ENCODE assay signal across 1 cellular context in the genomic region with DNA sequence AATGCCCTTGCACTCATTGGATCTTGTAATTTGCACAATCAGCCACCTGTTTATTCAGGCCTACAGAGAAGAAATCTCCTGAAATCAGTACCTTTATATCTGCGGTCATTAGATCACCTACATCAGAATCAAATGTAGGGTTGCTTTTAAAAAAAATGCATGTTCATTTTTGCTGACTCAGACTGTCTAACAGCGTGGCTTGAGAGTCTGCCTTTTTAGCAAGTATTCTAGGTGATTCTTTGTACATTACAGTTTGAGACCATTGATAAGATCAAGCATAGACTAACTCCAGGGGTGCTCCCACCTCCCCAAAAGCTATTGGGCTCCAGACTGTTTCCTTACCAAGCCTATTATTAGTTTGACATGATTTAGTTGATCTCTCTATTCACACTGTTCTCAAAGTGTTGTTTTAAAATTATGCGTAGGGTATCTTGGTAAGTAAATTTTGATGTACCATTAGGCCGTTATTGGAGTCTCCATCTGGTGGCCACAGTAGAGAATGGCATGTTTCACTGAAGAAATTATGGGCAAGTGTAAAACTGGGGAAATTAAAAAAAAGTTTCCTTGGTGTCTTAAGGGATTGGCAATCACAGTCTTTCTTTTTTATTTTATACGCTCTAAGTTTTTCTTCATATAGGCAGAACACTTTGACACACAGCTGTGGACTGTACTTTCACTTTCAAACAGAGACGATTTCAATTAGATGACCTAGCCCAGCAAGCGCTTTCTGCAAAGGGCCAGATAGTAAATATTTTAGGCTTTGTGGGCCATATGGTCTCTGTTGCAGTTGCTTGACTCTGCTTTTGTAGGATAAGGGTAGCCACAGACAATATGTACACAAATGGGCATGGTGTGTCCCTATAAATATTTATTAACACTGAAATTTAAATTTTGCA.
TF ChIP-seq lines count a peak whose summit lies in the region.

No MANE protein-coding gene starts in this region.

TF ChIP-seq in GM23338, 12 proteins besides CTCF, POLR2A, EP300 and RAD21 (continued from another document):
- TF ChIP-seq EZH2 (IDR thresholded peaks at IDR 0.05; ENCODE audit: low read depth, unreplicated experiment) (no peak), EZH2phosphoT487 (IDR thresholded peaks at IDR 0.05; ENCODE audit: unreplicated experiment) (no peak)
- TF ChIP-seq, protein P1, sequence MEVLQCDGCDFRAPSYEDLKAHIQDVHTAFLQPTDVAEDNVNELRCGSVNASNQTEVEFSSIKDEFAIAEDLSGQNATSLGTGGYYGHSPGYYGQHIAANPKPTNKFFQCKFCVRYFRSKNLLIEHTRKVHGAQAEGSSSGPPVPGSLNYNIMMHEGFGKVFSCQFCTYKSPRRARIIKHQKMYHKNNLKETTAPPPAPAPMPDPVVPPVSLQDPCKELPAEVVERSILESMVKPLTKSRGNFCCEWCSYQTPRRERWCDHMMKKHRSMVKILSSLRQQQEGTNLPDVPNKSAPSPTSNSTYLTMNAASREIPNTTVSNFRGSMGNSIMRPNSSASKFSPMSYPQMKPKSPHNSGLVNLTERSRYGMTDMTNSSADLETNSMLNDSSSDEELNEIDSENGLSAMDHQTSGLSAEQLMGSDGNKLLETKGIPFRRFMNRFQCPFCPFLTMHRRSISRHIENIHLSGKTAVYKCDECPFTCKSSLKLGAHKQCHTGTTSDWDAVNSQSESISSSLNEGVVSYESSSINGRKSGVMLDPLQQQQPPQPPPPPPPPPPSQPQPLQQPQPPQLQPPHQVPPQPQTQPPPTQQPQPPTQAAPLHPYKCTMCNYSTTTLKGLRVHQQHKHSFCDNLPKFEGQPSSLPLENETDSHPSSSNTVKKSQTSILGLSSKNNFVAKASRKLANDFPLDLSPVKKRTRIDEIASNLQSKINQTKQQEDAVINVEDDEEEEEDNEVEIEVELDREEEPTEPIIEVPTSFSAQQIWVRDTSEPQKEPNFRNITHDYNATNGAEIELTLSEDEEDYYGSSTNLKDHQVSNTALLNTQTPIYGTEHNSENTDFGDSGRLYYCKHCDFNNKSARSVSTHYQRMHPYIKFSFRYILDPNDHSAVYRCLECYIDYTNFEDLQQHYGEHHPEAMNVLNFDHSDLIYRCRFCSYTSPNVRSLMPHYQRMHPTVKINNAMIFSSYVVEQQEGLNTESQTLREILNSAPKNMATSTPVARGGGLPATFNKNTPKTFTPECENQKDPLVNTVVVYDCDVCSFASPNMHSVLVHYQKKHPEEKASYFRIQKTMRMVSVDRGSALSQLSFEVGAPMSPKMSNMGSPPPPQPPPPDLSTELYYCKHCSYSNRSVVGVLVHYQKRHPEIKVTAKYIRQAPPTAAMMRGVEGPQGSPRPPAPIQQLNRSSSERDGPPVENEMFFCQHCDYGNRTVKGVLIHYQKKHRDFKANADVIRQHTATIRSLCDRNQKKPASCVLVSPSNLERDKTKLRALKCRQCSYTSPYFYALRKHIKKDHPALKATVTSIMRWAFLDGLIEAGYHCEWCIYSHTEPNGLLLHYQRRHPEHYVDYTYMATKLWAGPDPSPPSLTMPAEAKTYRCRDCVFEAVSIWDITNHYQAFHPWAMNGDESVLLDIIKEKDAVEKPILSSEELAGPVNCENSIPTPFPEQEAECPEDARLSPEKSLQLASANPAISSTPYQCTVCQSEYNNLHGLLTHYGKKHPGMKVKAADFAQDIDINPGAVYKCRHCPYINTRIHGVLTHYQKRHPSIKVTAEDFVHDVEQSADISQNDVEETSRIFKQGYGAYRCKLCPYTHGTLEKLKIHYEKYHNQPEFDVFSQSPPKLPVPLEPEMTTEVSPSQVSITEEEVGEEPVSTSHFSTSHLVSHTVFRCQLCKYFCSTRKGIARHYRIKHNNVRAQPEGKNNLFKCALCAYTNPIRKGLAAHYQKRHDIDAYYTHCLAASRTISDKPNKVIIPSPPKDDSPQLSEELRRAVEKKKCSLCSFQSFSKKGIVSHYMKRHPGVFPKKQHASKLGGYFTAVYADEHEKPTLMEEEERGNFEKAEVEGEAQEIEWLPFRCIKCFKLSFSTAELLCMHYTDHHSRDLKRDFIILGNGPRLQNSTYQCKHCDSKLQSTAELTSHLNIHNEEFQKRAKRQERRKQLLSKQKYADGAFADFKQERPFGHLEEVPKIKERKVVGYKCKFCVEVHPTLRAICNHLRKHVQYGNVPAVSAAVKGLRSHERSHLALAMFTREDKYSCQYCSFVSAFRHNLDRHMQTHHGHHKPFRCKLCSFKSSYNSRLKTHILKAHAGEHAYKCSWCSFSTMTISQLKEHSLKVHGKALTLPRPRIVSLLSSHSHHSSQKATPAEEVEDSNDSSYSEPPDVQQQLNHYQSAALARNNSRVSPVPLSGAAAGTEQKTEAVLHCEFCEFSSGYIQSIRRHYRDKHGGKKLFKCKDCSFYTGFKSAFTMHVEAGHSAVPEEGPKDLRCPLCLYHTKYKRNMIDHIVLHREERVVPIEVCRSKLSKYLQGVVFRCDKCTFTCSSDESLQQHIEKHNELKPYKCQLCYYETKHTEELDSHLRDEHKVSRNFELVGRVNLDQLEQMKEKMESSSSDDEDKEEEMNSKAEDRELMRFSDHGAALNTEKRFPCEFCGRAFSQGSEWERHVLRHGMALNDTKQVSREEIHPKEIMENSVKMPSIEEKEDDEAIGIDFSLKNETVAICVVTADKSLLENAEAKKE (CRISPR knock-in tag; IDR thresholded peaks at IDR 0.05) = no peak
TF ChIP-seq in GM23338: peak in this region for 0.
